1 cellular context compared by ENCODE assay signal in the genomic region with DNA sequence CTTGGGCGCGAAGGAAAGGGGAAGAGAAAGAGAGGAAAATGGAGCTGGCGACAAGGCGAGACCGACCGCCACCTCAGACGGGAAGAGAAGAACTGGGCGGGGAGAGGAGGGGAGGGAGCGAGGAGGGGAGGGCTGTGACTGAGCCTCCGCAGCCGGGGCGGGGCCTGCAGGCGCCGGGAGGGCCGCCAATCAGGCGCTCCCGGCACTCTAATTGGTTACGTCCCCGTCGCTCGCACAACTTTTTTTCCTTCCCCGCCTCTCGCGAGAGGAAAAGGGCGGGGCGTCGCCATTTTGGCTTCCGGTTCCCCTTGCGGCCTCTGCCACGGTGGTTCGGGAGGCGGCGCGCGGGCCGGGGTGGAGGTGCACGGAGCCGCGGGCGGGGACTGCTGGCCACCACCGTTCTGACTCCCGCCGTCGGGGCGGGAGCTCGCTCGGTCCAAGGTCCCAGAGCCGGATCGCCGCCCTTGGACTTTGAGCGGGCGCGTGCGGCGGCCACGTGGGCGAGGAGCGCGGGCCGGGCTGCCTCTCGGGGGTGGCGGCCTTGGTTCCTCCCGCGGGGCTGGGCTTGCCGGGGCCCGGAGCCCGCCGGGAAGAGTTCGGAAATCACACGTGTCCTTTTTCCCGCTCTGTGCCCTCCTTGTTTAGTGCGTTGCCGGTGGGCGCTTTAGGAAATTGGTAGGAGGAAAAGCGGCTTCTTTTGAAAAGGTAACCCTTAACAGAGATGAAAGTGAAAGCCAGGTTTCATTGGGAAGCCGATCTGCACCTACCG.
TF ChIP-seq lines count a peak whose summit lies in the region.

TSS of gene GDI2 (minus strand) at position 94 of the 769 bp plus-strand sequence. CDS start 176 bp downstream, outside the sequence.

TF ChIP-seq in HepG2, 621 proteins besides CTCF, POLR2A, EP300 and RAD21 (continued from another document and continues in another):
- TF ChIP-seq HCFC1 (IDR thresholded peaks at IDR 0.05; ENCODE audit: low read depth, low read length) (peak; percentile 38; the same call in 1 of the 2 replicates), ZNF274 (CRISPR knock-in tag; IDR thresholded peaks at IDR 0.05) (peak; percentile 93), ZNF775 (CRISPR knock-in tag; IDR thresholded peaks at IDR 0.05; ENCODE audit: borderline replicate concordance) (no peak), HNF1B (CRISPR knock-in tag; IDR thresholded peaks at IDR 0.05) (peak; percentile 67), AHDC1 (CRISPR knock-in tag; IDR thresholded peaks at IDR 0.05; ENCODE audit: borderline replicate concordance) (peak; percentile 83), ZNF143 (CRISPR knock-in tag; IDR thresholded peaks at IDR 0.05) (peak; percentile 82), ZNF678 (CRISPR knock-in tag; IDR thresholded peaks at IDR 0.05) (no peak), TRIM22 (IDR thresholded peaks at IDR 0.05) (no peak), USF2 (IDR thresholded peaks at IDR 0.05; ENCODE audit: low read depth, low read length) (peak; percentile 26; the same call in 1 of the 2 replicates), USF2 (CRISPR knock-in tag; IDR thresholded peaks at IDR 0.05; ENCODE audit: borderline replicate concordance) (peak; percentile 52), SUZ12 (IDR thresholded peaks at IDR 0.05; ENCODE audit: low read depth, low read length) (no peak), ZBTB3 (CRISPR knock-in tag; IDR thresholded peaks at IDR 0.05; ENCODE audit: borderline replicate concordance, low read depth) (no peak; the same call in 1 of the 2 replicates), MEIS2 (CRISPR knock-in tag; IDR thresholded peaks at IDR 0.05) (peak; percentile 92), NFYB (CRISPR knock-in tag; IDR thresholded peaks at IDR 0.05) (peak; percentile 92), RFX3 (CRISPR knock-in tag; IDR thresholded peaks at IDR 0.05) (no peak), SRY (CRISPR knock-in tag; IDR thresholded peaks at IDR 0.05) (peak; percentile 97), ZNF12 (CRISPR knock-in tag; IDR thresholded peaks at IDR 0.05) (peak; percentile 76), BHLHE40 (IDR thresholded peaks at IDR 0.05; ENCODE audit: low read length) (peak; percentile 95), MYPOP (CRISPR knock-in tag; IDR thresholded peaks at IDR 0.05) (peak; percentile 92), NBN (conservative IDR thresholded peaks at IDR 0.05) (no peak), ZNF362 (CRISPR knock-in tag; IDR thresholded peaks at IDR 0.05; ENCODE audit: borderline replicate concordance) (peak; percentile 100), IKZF4 (CRISPR knock-in tag; IDR thresholded peaks at IDR 0.05; ENCODE audit: borderline replicate concordance, low read depth, not compliant biosample characterization) (peak; percentile 61), SNAI1 (CRISPR knock-in tag; IDR thresholded peaks at IDR 0.05; ENCODE audit: borderline replicate concordance) (peak; percentile 65; the same call in 1 of the 2 replicates), CENPX (CRISPR knock-in tag; IDR thresholded peaks at IDR 0.05) (no peak)
- TF ChIP-seq, protein P1, sequence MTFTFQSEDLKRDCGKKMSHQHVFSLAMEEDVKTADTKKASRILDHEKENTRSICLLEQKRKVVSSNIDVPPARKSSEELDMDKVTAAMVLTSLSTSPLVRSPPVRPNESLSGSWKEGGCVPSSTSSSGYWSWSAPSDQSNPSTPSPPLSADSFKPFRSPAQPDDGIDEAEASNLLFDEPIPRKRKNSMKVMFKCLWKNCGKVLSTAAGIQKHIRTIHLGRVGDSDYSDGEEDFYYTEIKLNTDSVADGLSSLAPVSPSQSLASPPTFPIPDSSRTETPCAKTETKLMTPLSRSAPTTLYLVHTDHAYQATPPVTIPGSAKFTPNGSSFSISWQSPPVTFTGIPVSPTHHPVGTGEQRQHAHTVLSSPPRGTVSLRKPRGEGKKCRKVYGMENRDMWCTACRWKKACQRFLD (CRISPR knock-in tag; IDR thresholded peaks at IDR 0.05; ENCODE audit: borderline replicate concordance) = peak; percentile 94; the same call in 1 of the 2 replicates
- TF ChIP-seq, protein P2, sequence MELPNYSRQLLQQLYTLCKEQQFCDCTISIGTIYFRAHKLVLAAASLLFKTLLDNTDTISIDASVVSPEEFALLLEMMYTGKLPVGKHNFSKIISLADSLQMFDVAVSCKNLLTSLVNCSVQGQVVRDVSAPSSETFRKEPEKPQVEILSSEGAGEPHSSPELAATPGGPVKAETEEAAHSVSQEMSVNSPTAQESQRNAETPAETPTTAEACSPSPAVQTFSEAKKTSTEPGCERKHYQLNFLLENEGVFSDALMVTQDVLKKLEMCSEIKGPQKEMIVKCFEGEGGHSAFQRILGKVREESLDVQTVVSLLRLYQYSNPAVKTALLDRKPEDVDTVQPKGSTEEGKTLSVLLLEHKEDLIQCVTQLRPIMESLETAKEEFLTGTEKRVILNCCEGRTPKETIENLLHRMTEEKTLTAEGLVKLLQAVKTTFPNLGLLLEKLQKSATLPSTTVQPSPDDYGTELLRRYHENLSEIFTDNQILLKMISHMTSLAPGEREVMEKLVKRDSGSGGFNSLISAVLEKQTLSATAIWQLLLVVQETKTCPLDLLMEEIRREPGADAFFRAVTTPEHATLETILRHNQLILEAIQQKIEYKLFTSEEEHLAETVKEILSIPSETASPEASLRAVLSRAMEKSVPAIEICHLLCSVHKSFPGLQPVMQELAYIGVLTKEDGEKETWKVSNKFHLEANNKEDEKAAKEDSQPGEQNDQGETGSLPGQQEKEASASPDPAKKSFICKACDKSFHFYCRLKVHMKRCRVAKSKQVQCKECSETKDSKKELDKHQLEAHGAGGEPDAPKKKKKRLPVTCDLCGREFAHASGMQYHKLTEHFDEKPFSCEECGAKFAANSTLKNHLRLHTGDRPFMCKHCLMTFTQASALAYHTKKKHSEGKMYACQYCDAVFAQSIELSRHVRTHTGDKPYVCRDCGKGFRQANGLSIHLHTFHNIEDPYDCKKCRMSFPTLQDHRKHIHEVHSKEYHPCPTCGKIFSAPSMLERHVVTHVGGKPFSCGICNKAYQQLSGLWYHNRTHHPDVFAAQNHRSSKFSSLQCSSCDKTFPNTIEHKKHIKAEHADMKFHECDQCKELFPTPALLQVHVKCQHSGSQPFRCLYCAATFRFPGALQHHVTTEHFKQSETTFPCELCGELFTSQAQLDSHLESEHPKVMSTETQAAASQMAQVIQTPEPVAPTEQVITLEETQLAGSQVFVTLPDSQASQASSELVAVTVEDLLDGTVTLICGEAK (IDR thresholded peaks at IDR 0.05) = no peak
- TF ChIP-seq, protein P2 (CRISPR knock-in tag; IDR thresholded peaks at IDR 0.05) = peak; percentile 94
